In the genomic region with DNA sequence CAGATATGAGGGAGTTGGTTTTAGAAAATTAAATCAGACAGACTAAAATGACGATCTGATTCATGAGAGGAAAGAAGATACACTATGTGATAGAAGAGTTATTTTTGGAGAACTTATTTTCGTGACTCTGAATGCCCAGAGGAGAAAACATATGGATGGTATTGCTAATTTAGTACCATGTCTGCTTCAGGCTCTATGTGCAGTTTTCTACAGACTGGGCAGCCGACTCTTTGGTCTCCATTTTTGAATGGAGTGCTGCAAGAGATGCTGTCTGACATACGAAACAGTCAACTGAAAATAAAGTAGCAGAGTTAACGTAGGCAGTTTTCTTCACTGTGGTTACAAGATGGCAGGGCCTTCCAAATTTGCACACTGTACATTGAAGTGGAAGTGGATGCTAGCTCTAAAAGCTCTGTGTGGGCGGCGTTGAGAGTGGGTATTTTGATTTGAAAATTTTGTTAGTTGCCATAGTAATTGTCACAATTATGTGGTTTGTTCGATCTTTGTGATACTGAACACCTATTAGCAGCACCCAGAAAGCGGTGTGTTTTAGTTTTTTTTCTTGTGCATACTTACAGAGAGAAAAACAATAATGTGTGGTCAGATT, we compare ENCODE assay signal across 8 cellular contexts.
A peak's percentile ranks its signal among the peaks of the same experiment; 100 is the strongest.
DNase-seq lines count a peak whose midpoint lies in the region; ATAC-seq and TF ChIP-seq lines count a peak whose summit lies in the region.

No MANE protein-coding gene starts in this region.

- H3K27me3 ChIP-seq in PC-3 (ENCODE audit: low read length) (no peaks in the 10 kb centered on the region), adipocyte (replicated peaks; ENCODE audit: control insufficient read depth, insufficient read depth, low read length) (no peaks in the 10 kb centered on the region), parathyroid adenoma (ENCODE audit: control insufficient read depth, insufficient read depth, low read length) (no peaks in the 10 kb centered on the region)

- H3K36me3 Mint-ChIP-seq in MCF 10A (ENCODE audit: insufficient read depth, unreplicated experiment) = peaks cover under 1% of the 10 kb centered on the region

- H3K4me3 ChIP-seq in PC-3 (ENCODE audit: low read length) (no peak overlapping the region), adipocyte (ENCODE audit: low read length) (peak overlapping the region; percentile 31), parathyroid adenoma (ENCODE audit: low read depth, low read length) (no peak overlapping the region)

- ATAC-seq in GM18517 (IDR thresholded peaks at IDR 0.05; ENCODE audit: unreplicated experiment) (peak; percentile 76), HG02642 (IDR thresholded peaks at IDR 0.05; ENCODE audit: poor library complexity, unreplicated experiment) (peak; percentile 70), PC-3 (no peak)

- intact Hi-C loops in PC-3 (cut with micrococcal nuclease) (no loop called here), MCF 10A (cut with micrococcal nuclease) (no loop called here)

- H3K4me3 Mint-ChIP-seq in MCF 10A (ENCODE audit: unreplicated experiment) = no peak overlapping the region

- no peaks in the 10 kb centered on the region for H3K4me1 Mint-ChIP-seq in MCF 10A (ENCODE audit: insufficient read depth, unreplicated experiment)

- H3K79me2 ChIP-seq in PC-3 (ENCODE audit: low read length) (no peaks in the 10 kb centered on the region), parathyroid adenoma (no peaks in the 10 kb centered on the region)

- DNase-seq in PC-3 (no peak), adipocyte (ENCODE audit: low read depth) (no peak), MCF 10A (ENCODE audit: unreplicated experiment) (no peak), mesenteric fat pad (ENCODE audit: low spot score) (no peak), NCI-H82 treated with DMSO at 0.1 percent for 48 hours (lab: John Stamatoyannopoulos, UW; ENCODE audit: unreplicated experiment) (no peak)

- H3K9me3 Mint-ChIP-seq in MCF 10A (ENCODE audit: unreplicated experiment) = peaks cover 6% of the 10 kb centered on the region

- TF ChIP-seq CTCF in PC-3 (conservative IDR thresholded peaks at IDR 0.05; ENCODE audit: low read depth, low read length) (no peak), parathyroid adenoma (IDR thresholded peaks at IDR 0.05) (no peak), MCF 10A (IDR thresholded peaks at IDR 0.05; ENCODE audit: unreplicated experiment) (no peak)

- CTCF ChIA-PET in PC-3 (lab: Charles Lee) (no interaction called here), MCF 10A (lab: Yijun Ruan, JAX) (interaction anchor here (1.2 kb wide), 1 partner anchor 10 kb away, joined by 3 read pairs; no protein-coding TSS in a partner anchor)

- no TSS peak for BruUV-seq in PC-3 (replicated peaks; lab: Mats Ljungman, UMichigan)
- no TSS peak for BruUV-seq in MCF 10A (replicated peaks; lab: Mats Ljungman, UMichigan)

- H4K20me1 ChIP-seq in PC-3 (ENCODE audit: low read length) = no peaks in the 10 kb centered on the region

- no peaks in the 10 kb centered on the region for H3K9me3 ChIP-seq in PC-3 (ENCODE audit: low read length)
- H3K9me3 ChIP-seq in adipocyte (ENCODE audit: control insufficient read depth, low read length) = no peaks in the 10 kb centered on the region
- no peaks in the 10 kb centered on the region for H3K9me3 ChIP-seq in parathyroid adenoma (ENCODE audit: control insufficient read depth, low read length)

- no peak overlapping the region for H3K9ac ChIP-seq in PC-3 (ENCODE audit: low read length)
- no peak overlapping the region for H3K9ac ChIP-seq in adipocyte (ENCODE audit: low read length)
- no peak overlapping the region for H3K9ac ChIP-seq in parathyroid adenoma

- H3F3A ChIP-seq in PC-3 (ENCODE audit: low read length, unreplicated experiment) = no peaks in the 10 kb centered on the region

- no peaks in the 10 kb centered on the region for H3K27me3 Mint-ChIP-seq in MCF 10A (ENCODE audit: insufficient read depth, unreplicated experiment)

- H3K27ac ChIP-seq in PC-3 (ENCODE audit: low read length) (no peak overlapping the region), parathyroid adenoma (peak overlapping the region; percentile 7)

- H2AFZ ChIP-seq in PC-3 (ENCODE audit: low read length) = peak overlapping the region; percentile 68
- peak overlapping the region; percentile 53 for H2AFZ ChIP-seq in parathyroid adenoma

- H3K36me3 ChIP-seq in PC-3 (ENCODE audit: low read depth, low read length) = no peaks in the 10 kb centered on the region
- H3K36me3 ChIP-seq in adipocyte (ENCODE audit: control insufficient read depth, insufficient read depth, low read length, severe bottlenecking) = no peaks in the 10 kb centered on the region
- H3K36me3 ChIP-seq in parathyroid adenoma (ENCODE audit: control insufficient read depth, insufficient read depth, low read length) = no peaks in the 10 kb centered on the region

- peaks cover 2% of the 10 kb centered on the region; the same call in 1 of the 2 replicates for H3K4me1 ChIP-seq in PC-3 (ENCODE audit: insufficient read depth, low read length)
- H3K4me1 ChIP-seq in adipocyte (ENCODE audit: control insufficient read depth, insufficient read depth, low read length) = no peaks in the 10 kb centered on the region
- H3K4me1 ChIP-seq in parathyroid adenoma = no peaks in the 10 kb centered on the region

- H3K4me2 ChIP-seq in PC-3 (ENCODE audit: low read length) (no peak overlapping the region), parathyroid adenoma (ENCODE audit: low read length) (no peak overlapping the region)

- H3K9me2 ChIP-seq in PC-3 (replicated peaks; ENCODE audit: low read length) = no peaks in the 10 kb centered on the region

- no peak overlapping the region for H3K27ac Mint-ChIP-seq in MCF 10A (ENCODE audit: low read depth, unreplicated experiment)

- POLR2A ChIA-PET in PC-3 (lab: Charles Lee; ENCODE audit: unreplicated experiment) = no interaction called here
- POLR2A ChIA-PET in MCF 10A (lab: Yijun Ruan, JAX) = interaction anchor here (0.8 kb wide), 1 partner anchor 154 kb away, joined by 3 read pairs; no protein-coding TSS in a partner anchor
